ENCODE assay signal across 8 cellular contexts in the genomic region with DNA sequence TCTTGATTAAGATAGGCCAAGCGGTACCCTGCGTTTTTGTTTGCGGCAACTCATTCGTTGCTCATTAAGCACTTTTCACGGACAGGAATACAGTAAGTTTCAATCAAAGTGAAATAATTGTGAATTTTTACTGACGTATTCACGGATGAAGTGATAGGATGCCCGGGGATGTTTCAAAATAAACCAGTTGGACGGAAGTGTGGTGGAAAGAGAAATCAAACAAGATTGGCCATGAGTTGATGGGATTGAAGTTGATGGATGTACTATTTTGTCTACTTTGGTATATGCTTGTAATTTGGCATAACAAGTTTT. TPM values are rescaled to one million over a fixed set of nuclear protein-coding genes. Genes with fewer than 3 reads are reported as not detected.
DNase-seq lines count a peak whose midpoint lies in the region; TF ChIP-seq lines count a peak whose summit lies in the region.

No MANE protein-coding gene starts in this region.

- H3K36me3 Mint-ChIP-seq in MCF 10A (ENCODE audit: insufficient read depth, unreplicated experiment) = peaks cover 9% of the 10 kb centered on the region

- POLR2A ChIA-PET in HEK293 (lab: Yijun Ruan, JAX) (interaction anchor here (0.6 to 1.7 kb wide), 8 partner anchors 11 to 1487 kb away, joined by 3 to 7 read pairs (median 4); partner anchors contain the start of genes C2orf76, DBI and PTPN4), MCF 10A (lab: Yijun Ruan, JAX) (interaction anchor here (0.6 to 0.8 kb wide), 2 partner anchors 34 to 456 kb away, joined by 3 read pairs; no protein-coding TSS in a partner anchor)

- no peak overlapping the region for H3K27ac ChIP-seq in ACC112 (ENCODE audit: low read depth, low read length)
- H3K27ac ChIP-seq in HEK293 (ENCODE audit: extremely low read depth, low read depth, low read length) = peak overlapping the region; percentile 18; the same call in 1 of the 2 replicates
- peak overlapping the region; percentile 81 to 83 for H3K27ac ChIP-seq in mucosa of rectum (ENCODE audit: low read depth in 2 of 2, low read length in 2 of 2)

- intact Hi-C loops in MCF 10A (cut with micrococcal nuclease) = no loop called here

- H3K36me3 ChIP-seq in ACC112 (ENCODE audit: insufficient read depth, low read length) (no peaks in the 10 kb centered on the region), HEK293 (ENCODE audit: control insufficient read depth in 2 of 2, insufficient read depth in 1 of 2, low read length in 2 of 2) (peaks cover 0 to 25% of the 10 kb centered on the region in 2 experiments; a peak in 1 of 3 replicates), mucosa of rectum (ENCODE audit: control insufficient read depth in 2 of 2, insufficient read depth in 2 of 2, low read length in 2 of 2) (peaks cover 0 to 9% of the 10 kb centered on the region in 2 donors)

- H3K79me2 ChIP-seq in ACC112 (ENCODE audit: control insufficient read depth, insufficient read depth, low read length, unreplicated experiment) = peaks cover 15% of the 10 kb centered on the region

- H2AFZ ChIP-seq in ACC112 (ENCODE audit: low read length, unreplicated experiment) = peak overlapping the region; percentile 91

- CTCF ChIA-PET in HEK293 (lab: Yijun Ruan, JAX) (interaction anchor here (1.0 kb wide), 1 partner anchor 22 kb away, joined by 4 read pairs; no protein-coding TSS in a partner anchor), MCF 10A (lab: Yijun Ruan, JAX) (interaction anchor here (0.6 to 1.5 kb wide), 2 partner anchors 17 to 416 kb away, joined by 3 to 5 read pairs; no protein-coding TSS in a partner anchor)

- H3K4me3 ChIP-seq in ACC112 (ENCODE audit: low read depth, low read length) = peak overlapping the region; percentile 96
- H3K4me3 ChIP-seq in HEK293 (ENCODE audit: low read depth, low read length) = peak overlapping the region; percentile 84
- H3K4me3 ChIP-seq in mucosa of rectum (ENCODE audit: low read length in 2 of 2) = peak overlapping the region; percentile 84 to 91

- H3K27me3 Mint-ChIP-seq in MCF 10A (ENCODE audit: insufficient read depth, unreplicated experiment) = no peaks in the 10 kb centered on the region

- no peaks in the 10 kb centered on the region for H3K9me3 Mint-ChIP-seq in MCF 10A (ENCODE audit: unreplicated experiment)

- H3K4me1 Mint-ChIP-seq in MCF 10A (ENCODE audit: insufficient read depth, unreplicated experiment) = no peaks in the 10 kb centered on the region

- H3K4me3 Mint-ChIP-seq in MCF 10A (ENCODE audit: unreplicated experiment) = peak overlapping the region; percentile 92

- peak overlapping the region; percentile 70 to 86 for H3K9ac ChIP-seq in mucosa of rectum (ENCODE audit: low read depth in 1 of 2, low read length in 2 of 2)

- DNase-seq in MCF 10A (ENCODE audit: unreplicated experiment) (peak; percentile 8), epidermal melanocyte (ENCODE audit: insufficient read length, low spot score) (no peak), NCI-H1694 treated with DMSO at 0.1 percent for 48 hours (lab: John Stamatoyannopoulos, UW) (no peak), pons (ENCODE audit: low spot score) (no peak), superior temporal gyrus (ENCODE audit: extremely low spot score) (no peak)

- H3K27ac Mint-ChIP-seq in MCF 10A (ENCODE audit: low read depth, unreplicated experiment) = peak overlapping the region; percentile 88

- no peaks in the 10 kb centered on the region for H3K9me3 ChIP-seq in HEK293 (ENCODE audit: control insufficient read depth, insufficient read depth, low read depth, low read length)
- no peaks in the 10 kb centered on the region for H3K9me3 ChIP-seq in mucosa of rectum (ENCODE audit: control insufficient read depth in 2 of 2, low read length in 2 of 2)

- H3K27me3 ChIP-seq in ACC112 (ENCODE audit: insufficient read depth, low read length) = no peaks in the 10 kb centered on the region; the same call in 1 of the 2 replicates
- H3K27me3 ChIP-seq in mucosa of rectum (ENCODE audit: control insufficient read depth in 2 of 2, insufficient read depth in 2 of 2, low read length in 2 of 2) = no peaks in the 10 kb centered on the region

- H3K4me1 ChIP-seq in ACC112 (ENCODE audit: control insufficient read depth, insufficient read depth, low read length, unreplicated experiment) (peaks cover 5% of the 10 kb centered on the region), HEK293 (ENCODE audit: control insufficient read depth, insufficient read depth, low read length) (peaks cover 6% of the 10 kb centered on the region), mucosa of rectum (ENCODE audit: control insufficient read depth in 2 of 2, insufficient read depth in 2 of 2, low read length in 2 of 2) (peaks cover 10 to 15% of the 10 kb centered on the region in 2 donors)

- BruUV-seq in MCF 10A (replicated peaks; lab: Mats Ljungman, UMichigan) = TSS peak; percentile 68

- TF ChIP-seq CTCF in HEK293 (tag by site-specific recombination; IDR thresholded peaks at IDR 0.05) (no peak), MCF 10A (IDR thresholded peaks at IDR 0.05; ENCODE audit: unreplicated experiment) (no peak)

TF ChIP-seq in HEK293, 187 proteins besides CTCF, POLR2A, EP300 and RAD21:
- TF ChIP-seq SP2 (tag by site-specific recombination; IDR thresholded peaks at IDR 0.05) (no peak), HIC1 (tag by site-specific recombination; IDR thresholded peaks at IDR 0.05) (no peak), KLF17 (tag by site-specific recombination; IDR thresholded peaks at IDR 0.05) (no peak), ZNF335 (tag by site-specific recombination; conservative IDR thresholded peaks at IDR 0.05) (peak; percentile 26; the same call in 1 of the 2 replicates), ZNF571 (tag by site-specific recombination; IDR thresholded peaks at IDR 0.05) (no peak), ZNF48 (tag by site-specific recombination; IDR thresholded peaks at IDR 0.05) (no peak), ZNF692 (tag by site-specific recombination; IDR thresholded peaks at IDR 0.05) (no peak)

RNA-seq across cellular contexts. Expression of gene TMEM177, which starts 0.5 kb away (rescaled TPM):
- total RNA-seq in MCF 10A (2022) = 13.3 and 16.8 TPM in 2 replicates
